22 cellular contexts compared by ENCODE assay signal in the genomic region with DNA sequence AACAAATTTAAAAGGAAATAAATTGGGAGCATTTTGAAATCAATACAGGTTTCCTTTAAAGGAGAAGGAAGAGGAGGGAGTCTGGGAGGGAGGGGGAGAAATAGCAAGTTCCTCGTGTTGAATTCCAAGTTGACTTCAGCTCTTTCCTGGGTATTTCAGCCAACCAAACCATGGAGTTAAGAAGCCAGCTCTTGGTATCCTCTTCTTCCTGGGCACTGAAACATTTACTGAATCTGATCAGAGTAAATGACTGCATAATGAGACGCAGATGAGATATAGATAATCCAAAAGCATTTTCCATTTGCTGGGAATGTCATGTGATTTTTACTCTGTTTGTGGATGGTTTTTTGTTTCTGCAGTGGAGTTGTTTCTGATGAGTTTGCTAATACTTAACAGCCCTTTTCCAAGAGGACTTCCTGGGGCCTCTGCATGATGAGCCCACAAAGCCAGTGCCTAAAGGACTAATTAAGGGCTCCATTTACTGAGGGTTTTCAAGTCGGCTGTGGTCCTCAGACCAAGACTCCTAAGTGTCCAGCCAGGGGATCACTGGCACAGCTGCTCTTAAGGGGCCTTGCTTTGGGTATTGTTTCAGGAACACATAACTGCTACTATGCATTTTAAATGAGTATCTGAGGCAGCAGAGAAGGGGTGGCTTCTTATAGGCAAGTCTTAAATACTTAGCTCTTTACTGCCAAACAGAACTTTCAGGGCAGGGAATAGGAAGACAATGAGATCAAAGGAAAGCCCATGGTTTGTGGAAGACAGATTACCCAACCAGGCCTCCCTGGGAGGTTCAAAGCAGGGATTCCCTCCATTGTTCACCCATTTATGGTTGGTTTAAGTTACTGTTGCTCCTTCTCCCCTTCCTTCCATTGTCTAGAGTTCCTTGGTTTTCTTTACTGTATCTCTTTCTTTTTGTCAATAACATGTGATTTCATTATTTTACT.
DNase-seq lines count a peak whose midpoint lies in the region; ATAC-seq, FAIRE-seq and TF ChIP-seq lines count a peak whose summit lies in the region.
"Had no signal": no experiment of that assay in that cellular context is flagged by ENCODE, and none has a peak within 500 bp of the region (broad histone marks: within the 10 kb centered on the region; RNA-seq: fewer than 3 reads in every experiment).

No MANE protein-coding gene starts in this region.

- H3K4ac ChIP-seq in mesendoderm (ENCODE audit: low read depth, low read length) = peak overlapping the region; percentile 73

- intact Hi-C loops in HepG2 (cut with micrococcal nuclease; ENCODE audit: unreplicated experiment) (loop anchor here (2.0 kb wide), 1 partner anchor 17 kb away; no protein-coding TSS in a partner anchor), right lobe of liver (cut with DNase I) (no loop called here), GM12878 (cut with micrococcal nuclease; ENCODE audit: unreplicated experiment) (no loop called here), stomach (cut with DNase I; ENCODE audit: low total_unique reads) (no loop called here)
- intact Hi-C loops in activated CD4-positive, alpha-beta memory T cell treated with anti-CD3 and anti-CD28 coated beads for 36 hours (cut with micrococcal nuclease) = no loop called here

- in situ Hi-C loops in HepG2 (cut with HindIII; ENCODE audit: extremely low pct_ligation_motif_present, low pct_unique_long_range_greater_than_20kb) = no loop called here
- in situ Hi-C loops in GM12878 (cut with MboI) = no loop called here

- no peak for ATAC-seq in HepG2
- ATAC-seq in right lobe of liver = no peak
- no peak for ATAC-seq in GM12878
- ATAC-seq: naive thymus-derived CD4-positive, alpha-beta T cell had no signal

- H3K27me3 ChIP-seq in HepG2 (ENCODE audit: control insufficient read depth in 1 of 2, insufficient read depth in 2 of 2, low read length in 2 of 2) (no peaks in the 10 kb centered on the region), right lobe of liver (no peaks in the 10 kb centered on the region), GM12878 (replicated peaks in 1 of 2; ENCODE audit: control insufficient read depth in 2 of 2, insufficient read depth in 2 of 2, low read length in 1 of 2) (no peaks in the 10 kb centered on the region; a peak in 1 of 4 replicates), mesendoderm (ENCODE audit: insufficient read depth, low read length, poor library complexity) (no peaks in the 10 kb centered on the region), stomach (no peaks in the 10 kb centered on the region)
- H3K27me3 ChIP-seq: thyroid gland had no signal

- RAD21 ChIA-PET in GM12878 (lab: Charles Lee; ENCODE audit: unreplicated experiment) = no interaction called here

- H3K79me2 ChIP-seq in HepG2 (ENCODE audit: insufficient read depth, low read length) (peaks cover 32% of the 10 kb centered on the region), GM12878 (ENCODE audit: control insufficient read depth, insufficient read depth, low read length) (no peaks in the 10 kb centered on the region; the same call in 1 of the 2 replicates), mesendoderm (ENCODE audit: control insufficient read depth, insufficient read depth, low read length) (no peaks in the 10 kb centered on the region)

- no peak overlapping the region for H3K9ac ChIP-seq in HepG2 (ENCODE audit: insufficient read depth, low read depth, low read length)
- H3K9ac ChIP-seq in GM12878 (ENCODE audit: control insufficient read depth, insufficient read depth, low read length) = no peak overlapping the region; the same call in 1 of the 2 replicates
- H3K9ac ChIP-seq in mesendoderm (ENCODE audit: low read length) = no peak overlapping the region

- H3K18ac ChIP-seq in mesendoderm (ENCODE audit: low read length) = peak overlapping the region; percentile 97

- no peaks in the 10 kb centered on the region for H3K36me3 Mint-ChIP-seq in activated CD4-positive, alpha-beta memory T cell treated with anti-CD3 and anti-CD28 coated beads for 36 hours
- H3K36me3 Mint-ChIP-seq: naive thymus-derived CD4-positive, alpha-beta T cell had no signal

- H2AFZ ChIP-seq in HepG2 (ENCODE audit: low read length) (no peak overlapping the region), GM12878 (ENCODE audit: control insufficient read depth, low read depth, low read length) (peak overlapping the region; percentile 7; the same call in 1 of the 2 replicates)

- no peak overlapping the region for H3K4me3 ChIP-seq in HepG2 (replicated peaks in 1 of 3; ENCODE audit: insufficient read depth in 1 of 3, low read depth in 2 of 3, low read length in 3 of 3)
- no peak overlapping the region for H3K4me3 ChIP-seq in right lobe of liver
- H3K4me3 ChIP-seq in GM12878 = no peak overlapping the region
- H3K4me3 ChIP-seq in mesendoderm (ENCODE audit: low read length) = no peak overlapping the region
- no peak overlapping the region for H3K4me3 ChIP-seq in stomach
- H3K4me3 ChIP-seq: skin epidermis, thyroid gland had no signal

- H3K4me2 ChIP-seq in HepG2 (ENCODE audit: low read depth, low read length) = peak overlapping the region; percentile 10; the same call in 1 of the 2 replicates
- H3K4me2 ChIP-seq in GM12878 (ENCODE audit: control insufficient read depth, insufficient read depth) = no peak overlapping the region
- H3K4me2 ChIP-seq in mesendoderm (ENCODE audit: low read length) = no peak overlapping the region

- 73% methylated on average over 3 of the region's 3 CpGs for WGBS in HepG2 (ENCODE audit: low lambda C conversion rate)
- WGBS in right lobe of liver (ENCODE audit: insufficient coverage, low coverage, low lambda C conversion rate, missing lambda C conversion rate) = 63% methylated on average over 3 of the region's 3 CpGs
- WGBS in GM12878 (ENCODE audit: insufficient coverage, insufficient replicate concordance, low lambda C conversion rate, missing lambda C conversion rate) = 49% methylated on average over 3 of the region's 3 CpGs
- no CpG with 5 or more reads among the region's 3 CpGs for WGBS in mesendoderm (ENCODE audit: extremely low coverage, insufficient coverage, low lambda C conversion rate)
- WGBS in stomach, 5 donors = 51 to 62% (median 55%) methylated on average over 3 of the region's 3 CpGs

- no peak overlapping the region for H3K27ac Mint-ChIP-seq in activated CD4-positive, alpha-beta memory T cell treated with anti-CD3 and anti-CD28 coated beads for 36 hours
- H3K27ac Mint-ChIP-seq: naive thymus-derived CD4-positive, alpha-beta T cell had no signal

- H2BK120ac ChIP-seq in mesendoderm (ENCODE audit: low read depth, low read length) = peak overlapping the region; percentile 32

- peaks cover 10% of the 10 kb centered on the region for H3K27me3 Mint-ChIP-seq in activated CD4-positive, alpha-beta memory T cell treated with anti-CD3 and anti-CD28 coated beads for 36 hours

- no peaks in the 10 kb centered on the region for H3K9me3 ChIP-seq in HepG2 (ENCODE audit: low read length)
- H3K9me3 ChIP-seq in right lobe of liver = no peaks in the 10 kb centered on the region
- no peaks in the 10 kb centered on the region; the same call in 2 of the 3 replicates for H3K9me3 ChIP-seq in GM12878 (replicated peaks; ENCODE audit: control insufficient read depth, insufficient read depth, low read length)
- H3K9me3 ChIP-seq in stomach = no peaks in the 10 kb centered on the region
- H3K9me3 ChIP-seq: thyroid gland had no signal

- TF ChIP-seq POLR2A in HepG2 (IDR thresholded peaks at IDR 0.05; ENCODE audit: insufficient read depth in 1 of 2, low read depth in 2 of 2, low read length in 2 of 2) (no peak), right lobe of liver (IDR thresholded peaks at IDR 0.05) (no peak), GM12878 (IDR thresholded peaks at IDR 0.05; ENCODE audit: low read depth, low read length) (no peak), stomach (IDR thresholded peaks at IDR 0.05) (no peak)

- H2AK5ac ChIP-seq in mesendoderm (ENCODE audit: low read length) = no peak overlapping the region

- no peak overlapping the region for H4K8ac ChIP-seq in mesendoderm (ENCODE audit: low read depth, low read length)

- TF ChIP-seq EP300 in HepG2 (IDR thresholded peaks at IDR 0.05; ENCODE audit: low read depth in 2 of 2, low read length in 2 of 2) = peak in 1 of 2 experiments; percentile 26; a peak in 1 of 4 replicates
- TF ChIP-seq EP300 in HepG2 (CRISPR knock-in tag; IDR thresholded peaks at IDR 0.05; ENCODE audit: borderline replicate concordance) = no peak
- no peak for TF ChIP-seq EP300 in GM12878 (IDR thresholded peaks at IDR 0.05; ENCODE audit: borderline replicate concordance in 1 of 2, control insufficient read depth in 1 of 2, low read depth in 2 of 2, low read length in 2 of 2)
- no peak for TF ChIP-seq EP300 in stomach (IDR thresholded peaks at IDR 0.05)

- no peak overlapping the region for H3K23ac ChIP-seq in mesendoderm (ENCODE audit: low read length)

- CTCF ChIA-PET in HepG2 (lab: Yijun Ruan, JAX; ENCODE audit: low intra/inter-chr PET ratio, low total read pairs) (no interaction called here), GM12878 (lab: Yijun Ruan, JAX) (no interaction called here)
- CTCF ChIA-PET in activated CD4-positive, alpha-beta memory T cell treated with anti-CD3 and anti-CD28 coated beads for 36 hours (lab: Charles Lee) = no interaction called here

- H4K20me1 ChIP-seq in HepG2 (ENCODE audit: insufficient read depth, low read length) = no peaks in the 10 kb centered on the region
- H4K20me1 ChIP-seq in GM12878 (ENCODE audit: control insufficient read depth, insufficient read depth) = 0 out of 2 replicates have a peak, but pooled peaks cover 3% of the 10 kb centered on the region

- H3K56ac ChIP-seq in mesendoderm (ENCODE audit: low read length) = peak overlapping the region; percentile 39

- no peaks in the 10 kb centered on the region for H3K9me3 Mint-ChIP-seq in activated CD4-positive, alpha-beta memory T cell treated with anti-CD3 and anti-CD28 coated beads for 36 hours
- H3K9me3 Mint-ChIP-seq: naive thymus-derived CD4-positive, alpha-beta T cell had no signal

- H3K36me3 ChIP-seq in HepG2 (replicated peaks in 1 of 2; ENCODE audit: control insufficient read depth in 1 of 2, insufficient read depth in 2 of 2, low read length in 2 of 2) = peaks cover 6 to 9% of the 10 kb centered on the region in 2 experiments
- H3K36me3 ChIP-seq in right lobe of liver = no peaks in the 10 kb centered on the region
- H3K36me3 ChIP-seq in GM12878 (ENCODE audit: control insufficient read depth in 2 of 2, insufficient read depth in 2 of 2, low read length in 1 of 2) = peaks cover 0 to 12% of the 10 kb centered on the region in 2 experiments; a peak in 2 of 4 replicates
- H3K36me3 ChIP-seq in mesendoderm (ENCODE audit: control insufficient read depth, insufficient read depth, low read length) = no peaks in the 10 kb centered on the region
- H3K36me3 ChIP-seq in stomach = no peaks in the 10 kb centered on the region
- H3K36me3 ChIP-seq: thyroid gland had no signal

- no TSS peak for BruUV-seq in HepG2 (replicated peaks; lab: Mats Ljungman, UMichigan)
- BruUV-seq in GM12878 (replicated peaks; lab: Mats Ljungman, UMichigan) = no TSS peak

- TF ChIP-seq CTCF in HepG2 (CRISPR knock-in tag; IDR thresholded peaks at IDR 0.05) (no peak), right lobe of liver (IDR thresholded peaks at IDR 0.05) (no peak), GM12878 (IDR thresholded peaks at IDR 0.05 in 2 of 3, conservative IDR thresholded peaks at IDR 0.05 in 1 of 3; ENCODE audit: control insufficient read depth in 2 of 3, extremely low read depth in 1 of 3, insufficient read depth in 1 of 3, low read depth in 3 of 3, low read length in 3 of 3) (no peak), stomach (IDR thresholded peaks at IDR 0.05) (no peak)

- peak overlapping the region; percentile 43 for H2BK5ac ChIP-seq in mesendoderm (ENCODE audit: low read length)

- H3K27ac ChIP-seq in HepG2 (ENCODE audit: extremely low read length, insufficient read depth, low read length) = peak overlapping the region; percentile 27
- H3K27ac ChIP-seq in right lobe of liver = no peak overlapping the region
- no peak overlapping the region for H3K27ac ChIP-seq in GM12878 (ENCODE audit: control insufficient read depth, insufficient read depth)
- H3K27ac ChIP-seq in mesendoderm (ENCODE audit: low read depth, low read length) = peak overlapping the region; percentile 77
- no peak overlapping the region for H3K27ac ChIP-seq in stomach
- H3K27ac ChIP-seq: C4-2B, skin epidermis, thyroid gland had no signal

- peaks cover 85% of the 10 kb centered on the region for H3K4me1 ChIP-seq in HepG2 (ENCODE audit: insufficient read depth, low read length)
- peaks cover 0 to 10% (median 0%) of the 10 kb centered on the region in 4 donors for H3K4me1 ChIP-seq in right lobe of liver
- H3K4me1 ChIP-seq in GM12878 (ENCODE audit: control insufficient read depth, insufficient read depth, low read length) = no peaks in the 10 kb centered on the region
- H3K4me1 ChIP-seq in mesendoderm (ENCODE audit: control insufficient read depth, low read depth, low read length) = peaks cover 16% of the 10 kb centered on the region
- peaks cover 9 to 40% (median 25%) of the 10 kb centered on the region in 4 donors for H3K4me1 ChIP-seq in stomach

- DNase-seq in HepG2 (ENCODE audit: low spot score) (peak; percentile 52), right lobe of liver (no peak), GM12878 (ENCODE audit: low read depth, low spot score) (no peak), mesendoderm (peak; percentile 65), ureter (ENCODE audit: low spot score) (no peak), middle frontal gyrus (ENCODE audit: extremely low spot score, low spot score) (no peak), stomach (no peak)
- DNase-seq in activated CD4-positive, alpha-beta memory T cell treated with anti-CD3 and anti-CD28 coated beads for 36 hours = no peak
- DNase-seq: activated CD4-positive, alpha-beta T cell treated with anti-CD3 and anti-CD28 coated beads, Interleukin-2, amount 50 U/mL, for 48 hours; activated gamma-delta T cell; activated T-cell treated with anti-CD3 and anti-CD28 coated beads for 4 hours; MM.1S; naive thymus-derived CD4-positive, alpha-beta T cell; NCI-H2029 treated with DMSO at 0.1 percent for 48 hours; OCI-M1; Right ventricle myocardium superior; stimulated activated naive CD4-positive, alpha-beta T cell; T-helper 1 cell; thyroid gland had no signal

- TF ChIP-seq RAD21 in HepG2 (CRISPR knock-in tag; IDR thresholded peaks at IDR 0.05) (no peak), GM12878 (IDR thresholded peaks at IDR 0.05; ENCODE audit: insufficient read depth, low read depth, low read length) (no peak)

- H4K5ac ChIP-seq in mesendoderm (ENCODE audit: low read length) = no peak overlapping the region

- POLR2A ChIA-PET in HepG2 (lab: Yijun Ruan, JAX) (interaction anchor here (0.9 to 5.7 kb wide), 4 partner anchors 16 to 59 kb away, joined by 3 to 90 read pairs (median 24); no protein-coding TSS in a partner anchor), GM12878 (lab: Charles Lee) (no interaction called here)
- POLR2A ChIA-PET in activated CD4-positive, alpha-beta memory T cell treated with anti-CD3 and anti-CD28 coated beads for 36 hours (lab: Charles Lee) = no interaction called here

- no peak overlapping the region for H3K4me3 Mint-ChIP-seq in activated CD4-positive, alpha-beta memory T cell treated with anti-CD3 and anti-CD28 coated beads for 36 hours
- H3K4me3 Mint-ChIP-seq: naive thymus-derived CD4-positive, alpha-beta T cell had no signal

- H3K79me1 ChIP-seq in mesendoderm (ENCODE audit: low read length) = no peaks in the 10 kb centered on the region

- H3K4me1 Mint-ChIP-seq in activated CD4-positive, alpha-beta memory T cell treated with anti-CD3 and anti-CD28 coated beads for 36 hours (ENCODE audit: low read depth) = no peaks in the 10 kb centered on the region

- H2BK15ac ChIP-seq in mesendoderm (replicated peaks; ENCODE audit: low read depth) = no peak overlapping the region

- SMC1A ChIA-PET in GM12878 (lab: Charles Lee; ENCODE audit: uncharacterized antibody, unreplicated experiment) = interaction anchor here (0.7 to 1.1 kb wide), 2 partner anchors 38 to 41 kb away, joined by 3 read pairs; no protein-coding TSS in a partner anchor

- FAIRE-seq in HepG2 (lab: Jason Lieb, UNC) (peak; percentile 26), GM12878 (lab: Jason Lieb, UNC) (no peak)
- FAIRE-seq: islet of Langerhans had no signal

Comparison
In these comparisons a context has a peak if more than half of its experiments do, and no peak if none do; other contexts are left out.
1. DNase-seq: peak in HepG2 (single experiment) and mesendoderm (single experiment); none in right lobe of liver (0 of 3), GM12878 (single experiment), ureter (single experiment), middle frontal gyrus (single experiment), activated CD4-positive, alpha-beta memory T cell treated with anti-CD3 and anti-CD28 coated beads for 36 hours (single experiment) and stomach (single experiment).
2. H3K27ac ChIP-seq: peak in HepG2 (single experiment) and mesendoderm (single experiment); none in right lobe of liver (0 of 3), GM12878 (single experiment) and stomach (0 of 5).
3. Of the 75 proteins assayed by ChIP-seq in both HepG2 and GM12878: peak only in HepG2: CEBPB and TCF7; only in GM12878: none; in both: none; in neither: 72; mixed calls (peak in some experiments, not most) for 1.